ENCODE assay signal across 1 cellular context in the genomic region with DNA sequence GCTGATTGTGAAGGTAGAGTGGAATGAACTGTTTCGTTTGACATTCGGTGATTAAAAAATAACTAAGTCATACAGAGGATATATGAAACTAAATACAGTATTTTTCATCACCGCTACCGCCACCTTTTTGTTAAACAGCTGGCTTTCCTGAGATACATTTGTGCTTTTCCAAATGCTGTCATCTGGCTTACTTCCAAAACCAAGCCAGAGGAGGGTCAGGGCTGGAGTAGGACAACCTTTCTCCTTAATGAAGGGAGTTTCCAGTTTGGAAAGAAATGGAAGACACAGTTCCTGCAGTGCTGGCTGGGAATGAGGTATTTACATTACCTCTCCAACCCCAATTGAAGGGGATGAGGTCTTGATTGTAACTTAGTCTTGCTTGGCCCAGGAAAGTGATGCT.
TF ChIP-seq lines count a peak whose summit lies in the region.

No MANE protein-coding gene starts in this region.

TF ChIP-seq in HEK293, 187 proteins besides CTCF, POLR2A, EP300 and RAD21 (continued from another document):
- TF ChIP-seq ZBTB1 (tag by site-specific recombination; IDR thresholded peaks at IDR 0.05) (no peak), ZNF121 (tag by site-specific recombination; IDR thresholded peaks at IDR 0.05) (no peak), PRDM10 (tag by site-specific recombination; IDR thresholded peaks at IDR 0.05) (0 out of 2 replicates have a peak, but pooled peaks have one; percentile 8), MZF1 (tag by site-specific recombination; IDR thresholded peaks at IDR 0.05; ENCODE audit: borderline replicate concordance) (peak; percentile 79; the same call in 1 of the 2 replicates), ZFP41 (tag by site-specific recombination; IDR thresholded peaks at IDR 0.05; ENCODE audit: borderline replicate concordance) (no peak), ZNF664 (tag by site-specific recombination; IDR thresholded peaks at IDR 0.05) (peak; percentile 99)
TF ChIP-seq in HEK293: peak in this region for 9.
